8 cellular contexts compared by ENCODE assay signal in genomic region chr1:88891318-88892145, GRCh38. TPM values are rescaled to one million over a fixed set of nuclear protein-coding genes. Genes with fewer than 3 reads are reported as not detected.
A peak's percentile ranks its signal among the peaks of the same experiment; 100 is the strongest.
DNase-seq lines count a peak whose midpoint lies in the region; ATAC-seq and TF ChIP-seq lines count a peak whose summit lies in the region.

GTF2B (minus strand) TSS chr1:88891567; CDS start chr1:88891499, 68 bp downstream.

- H3K27me3 ChIP-seq in gastroesophageal sphincter (no peaks in the 10 kb centered on the region), neutrophil (no peaks in the 10 kb centered on the region)

- TF ChIP-seq EP300 in gastroesophageal sphincter (IDR thresholded peaks at IDR 0.05): no peak

- DNase-seq in GF-D8 (lab: John Stamatoyannopoulos, UW) (peak; percentile 94), HEK293T (ENCODE audit: extremely low spot score) (peak; percentile 76), NAMALWA (ENCODE audit: low spot score) (peak; percentile 97), SK-N-DZ (ENCODE audit: low spot score) (peak; percentile 89), substantia nigra (lab: John Stamatoyannopoulos, UW) (peak; percentile 36 to 92 (median 81))
- DNase-seq in activated naive CD4-positive, alpha-beta T cell treated with anti-CD3 and anti-CD28 coated beads for 36 hours: peak; percentile 97

- peaks cover 36% of the 10 kb centered on the region for H3K4me1 Mint-ChIP-seq in activated naive CD4-positive, alpha-beta T cell treated with anti-CD3 and anti-CD28 coated beads for 36 hours (ENCODE audit: low read depth)

- H3K27me3 Mint-ChIP-seq in activated naive CD4-positive, alpha-beta T cell treated with anti-CD3 and anti-CD28 coated beads for 36 hours (ENCODE audit: low read depth): no peaks in the 10 kb centered on the region

- H3K4me3 ChIP-seq in gastroesophageal sphincter: peak within 1 kb of the TSS; percentile 83 to 88
- H3K4me3 ChIP-seq in neutrophil (ENCODE audit: low read depth in 1 of 2, low read length in 1 of 2): peak within 1 kb of the TSS; percentile 79 to 89

- 1 to 2% methylated on average over 7 to 14 of the region's 51 CpGs for WGBS in gastroesophageal sphincter (ENCODE audit: low coverage in 1 of 2), 2 donors

- H3K9me3 ChIP-seq in gastroesophageal sphincter (no peaks in the 10 kb centered on the region), neutrophil (no peaks in the 10 kb centered on the region)

- peak within 1 kb of the TSS; percentile 82 for H3K4me3 Mint-ChIP-seq in activated naive CD4-positive, alpha-beta T cell treated with anti-CD3 and anti-CD28 coated beads for 36 hours

- peaks cover 6% of the 10 kb centered on the region for H3K36me3 Mint-ChIP-seq in activated naive CD4-positive, alpha-beta T cell treated with anti-CD3 and anti-CD28 coated beads for 36 hours (ENCODE audit: low read depth)

- H3K27ac ChIP-seq in gastroesophageal sphincter (peak within 1 kb of the TSS; percentile 91 to 97 (median 94)), neutrophil (peak within 1 kb of the TSS; percentile 94), substantia nigra (ENCODE audit: low read depth, low read length, poor library complexity, severe bottlenecking) (peak within 1 kb of the TSS; percentile 88)

- intact Hi-C loops in activated naive CD4-positive, alpha-beta T cell treated with anti-CD3 and anti-CD28 coated beads for 36 hours (cut with micrococcal nuclease): loop anchor here (1.0 to 5.0 kb wide), 12 partner anchors 23 to 1977 kb away; partner anchors contain the start of genes GBP2, GBP4, HS2ST1 and KYAT3

- TF ChIP-seq POLR2A in gastroesophageal sphincter (IDR thresholded peaks at IDR 0.05): peak; percentile 95

- POLR2A ChIA-PET in HEK293T (lab: Yijun Ruan, JAX): interaction anchor here (0.7 to 1.9 kb wide), 4 partner anchors 11 to 21 kb away, joined by 3 to 4 read pairs (median 4); no protein-coding TSS in a partner anchor

- CTCF ChIA-PET in HEK293T (lab: Yijun Ruan, JAX): interaction anchor here (0.8 kb wide), 1 partner anchor 375 kb away, joined by 3 read pairs; no protein-coding TSS in a partner anchor
- CTCF ChIA-PET in activated naive CD4-positive, alpha-beta T cell treated with anti-CD3 and anti-CD28 coated beads for 36 hours (lab: Charles Lee): interaction anchor here (0.6 to 4.3 kb wide), 6 partner anchors 9 to 207 kb away, joined by 3 to 25 read pairs (median 4); partner anchors contain the start of gene PKN2

- peak; percentile 93 for ATAC-seq in gastroesophageal sphincter

- no peak for TF ChIP-seq CTCF in gastroesophageal sphincter (IDR thresholded peaks at IDR 0.05)
- no peak for TF ChIP-seq CTCF in neutrophil (IDR thresholded peaks at IDR 0.05)

- peak within 1 kb of the TSS; percentile 96 for H3K27ac Mint-ChIP-seq in activated naive CD4-positive, alpha-beta T cell treated with anti-CD3 and anti-CD28 coated beads for 36 hours

- H3K4me1 ChIP-seq in gastroesophageal sphincter (peaks cover 0 to 44% (median 11%) of the 10 kb centered on the region in 3 donors), neutrophil (ENCODE audit: control insufficient read depth in 1 of 2, insufficient read depth in 1 of 2, low read depth in 1 of 2, low read length in 1 of 2) (peaks cover 19 to 29% of the 10 kb centered on the region in 2 experiments)

- H3K9me3 Mint-ChIP-seq in activated naive CD4-positive, alpha-beta T cell treated with anti-CD3 and anti-CD28 coated beads for 36 hours: no peaks in the 10 kb centered on the region

- H3K36me3 ChIP-seq in gastroesophageal sphincter: peaks cover 0 to 8% of the 10 kb centered on the region in 2 donors
- peaks cover 16% of the 10 kb centered on the region for H3K36me3 ChIP-seq in neutrophil

TF ChIP-seq in HEK293T, 16 proteins besides CTCF, POLR2A, EP300 and RAD21:
- 0 out of 2 replicates have a peak, but pooled peaks have one; percentile 37 for TF ChIP-seq NFRKB (IDR thresholded peaks at IDR 0.05)
- TF ChIP-seq ELF4 (IDR thresholded peaks at IDR 0.05): peak; percentile 87
- TF ChIP-seq L3MBTL2 (conservative IDR thresholded peaks at IDR 0.05): no peak; the same call in none of the 2 replicates
- no peak for TF ChIP-seq FOXK2 (IDR thresholded peaks at IDR 0.05)
- TF ChIP-seq HDGF (IDR thresholded peaks at IDR 0.05; ENCODE audit: borderline replicate concordance): no peak
- TF ChIP-seq PKNOX1 (IDR thresholded peaks at IDR 0.05): no peak
- peak; percentile 50; the same call in 1 of the 2 replicates for TF ChIP-seq TARDBP (IDR thresholded peaks at IDR 0.05)
- no peak for TF ChIP-seq ZNF384 (IDR thresholded peaks at IDR 0.05)
- no peak for TF ChIP-seq SUZ12 (IDR thresholded peaks at IDR 0.05)
- no peak for TF ChIP-seq ARNT (IDR thresholded peaks at IDR 0.05)
- peak; percentile 65 for TF ChIP-seq CTBP1 (IDR thresholded peaks at IDR 0.05; ENCODE audit: borderline replicate concordance)
- no peak for TF ChIP-seq FOXM1 (IDR thresholded peaks at IDR 0.05; ENCODE audit: borderline replicate concordance)
- no peak for TF ChIP-seq FOXA1 (IDR thresholded peaks at IDR 0.05)

RNA-seq across cellular contexts. Expression of gene GTF2B, which starts in this region (rescaled TPM):
- 43.9 and 48.8 TPM in 2 replicates for polyA plus RNA-seq in SK-N-DZ (2014; cell fraction: cytosol; rRNA removed)
- 26.5 and 31.1 TPM in 2 replicates for polyA plus RNA-seq in SK-N-DZ (2014; cell fraction: nucleus; rRNA removed)
- total RNA-seq in activated naive CD4-positive, alpha-beta T cell treated with anti-CD3 and anti-CD28 coated beads for 36 hours: 10 to 100 TPM; 35.2 to 36.1 TPM
- total RNA-seq in gastroesophageal sphincter: 10 to 100 TPM; 27.0 to 42.6 (median 33.2) TPM

Comparison
In these comparisons a context has a peak if more than half of its experiments do, and no peak if none do; other contexts are left out.
1. Peak in every context shown above with its lines: DNase-seq, ATAC-seq, H3K4me3 ChIP-seq and H3K27ac ChIP-seq.